ENCODE assay signal across 25 cellular contexts in the genomic region with DNA sequence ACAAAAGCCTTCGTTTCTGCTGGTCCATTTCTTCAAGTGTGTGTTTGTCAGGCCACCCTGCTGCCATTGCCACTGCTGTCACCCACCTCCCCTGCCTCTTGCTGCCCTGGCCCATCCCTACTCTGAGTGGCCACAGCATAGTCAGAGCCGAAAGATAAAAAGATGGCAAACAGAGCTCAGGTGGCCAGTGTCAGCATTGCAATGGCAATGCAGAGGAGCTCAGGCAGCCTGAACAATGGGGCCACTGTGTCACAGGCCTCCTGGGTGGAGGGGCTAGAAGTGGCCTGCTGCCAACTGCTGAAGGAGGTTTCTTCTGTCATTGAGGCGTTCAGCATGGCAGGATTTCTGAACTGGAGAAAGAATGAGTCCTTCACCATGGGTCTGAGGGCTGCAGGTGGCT.
DNase-seq lines count a peak whose midpoint lies in the region; ATAC-seq and TF ChIP-seq lines count a peak whose summit lies in the region.
"Had no signal": no experiment of that assay in that cellular context is flagged by ENCODE, and none has a peak within 500 bp of the region (broad histone marks: within the 10 kb centered on the region; RNA-seq: fewer than 3 reads in every experiment).

No MANE protein-coding gene starts in this region.

- no peak overlapping the region for H3K27ac ChIP-seq in body of pancreas
- H3K27ac ChIP-seq: coronary artery, WERI-Rb-1 had no signal

- H3K27ac Mint-ChIP-seq in T-cell = no peak overlapping the region
- H3K27ac Mint-ChIP-seq: activated naive CD8-positive, alpha-beta T cell treated with anti-CD3 and anti-CD28 coated beads, Interleukin-2, amount 50 U/mL, for 24 hours; mesothelial cell of epicardium; natural killer cell treated with Interleukin-12 subunit alpha and Interleukin-12 subunit beta and Interleukin-15 and Interleukin-18, amount 100 ng/mL, for 72 hours; stimulated activated memory B cell treated with anti-CD40 and anti-IgM and Interleukin-4, amounts not matched to agents 10 μg/mL and 1 μg/mL and 100 μg/mL, for 72 hours; T-helper 1 cell treated with Interleukin-12 subunit alpha and Interleukin-12 subunit beta and Interleukin-4 antibody, amounts not matched to agents 30 μg/mL and 1 μg/mL, for 36 hours had no signal

- no peaks in the 10 kb centered on the region for H3K36me3 ChIP-seq in body of pancreas (replicated peaks in 1 of 2; ENCODE audit: insufficient read depth in 1 of 2, low read depth in 2 of 2)
- H3K36me3 ChIP-seq: HAP-1, WERI-Rb-1 had no signal

- DNase-seq in NCI-H2196 (lab: John Stamatoyannopoulos, UW; ENCODE audit: unreplicated experiment) (peak; percentile 33), NCI-H2196 treated with DMSO at 0.1 percent for 48 hours (lab: John Stamatoyannopoulos, UW; ENCODE audit: unreplicated experiment) (no peak), NCI-H146 treated with DMSO at 0.1 percent for 48 hours (lab: John Stamatoyannopoulos, UW; ENCODE audit: unreplicated experiment) (peak; percentile 18), body of pancreas (no peak), retina (peak; percentile 42), T-cell (no peak), GF-D8 (lab: John Stamatoyannopoulos, UW) (no peak)
- no peak for DNase-seq in stimulated activated CD4-positive, alpha-beta T cell treated with anti-CD3 and anti-CD28 coated beads, Interleukin-4, amount 100 ng/mL, for 24 hours
- DNase-seq: ACHN; activated CD4-positive, alpha-beta T cell treated with anti-CD3 and anti-CD28 coated beads, Interleukin-2, amount 50 U/mL, for 48 hours; activated effector memory CD4-positive, alpha-beta T cell treated with Interleukin-2 at 50 U/mL for 16 hours; activated naive CD8-positive, alpha-beta T cell treated with anti-CD3 and anti-CD28 coated beads, Interleukin-2, amount 50 U/mL, for 24 hours; CD4-positive, CD25-positive, alpha-beta regulatory T cell; glutamatergic neuron; NCI-H1436 treated with DMSO at 0.1 percent for 48 hours; SHP77 treated with DMSO at 0.1 percent for 48 hours; WERI-Rb-1 had no signal

- no peak for TF ChIP-seq POLR2A in body of pancreas (IDR thresholded peaks at IDR 0.05)

- no peaks in the 10 kb centered on the region for H3K4me1 Mint-ChIP-seq in T-cell
- H3K4me1 Mint-ChIP-seq: activated naive CD8-positive, alpha-beta T cell treated with anti-CD3 and anti-CD28 coated beads, Interleukin-2, amount 50 U/mL, for 24 hours; CD4-positive, CD25-positive, alpha-beta regulatory T cell had no signal

- peak; percentile 18 for ATAC-seq in body of pancreas
- ATAC-seq in T-cell (replicated peaks in 1 of 4) = no peak
- ATAC-seq: activated naive CD8-positive, alpha-beta T cell treated with anti-CD3 and anti-CD28 coated beads, Interleukin-2, amount 50 U/mL, for 24 hours; left lobe of liver; natural killer cell treated with Interleukin-12 subunit alpha and Interleukin-12 subunit beta and Interleukin-15 and Interleukin-18, amount 100 ng/mL, for 72 hours; stimulated activated memory B cell treated with anti-CD40 and anti-IgM and Interleukin-4, amounts not matched to agents 10 μg/mL and 1 μg/mL and 100 μg/mL, for 72 hours had no signal

- no peak overlapping the region for H3K4me3 ChIP-seq in body of pancreas
- H3K4me3 ChIP-seq: coronary artery, HAP-1 had no signal

- 43 to 80% methylated on average over 2 to 3 of the region's 3 CpGs for WGBS in body of pancreas, 2 donors

- CTCF ChIA-PET in T-cell (lab: Charles Lee) = no interaction called here

- no peaks in the 10 kb centered on the region for H3K36me3 Mint-ChIP-seq in T-cell
- H3K36me3 Mint-ChIP-seq: brain; CD4-positive, CD25-positive, alpha-beta regulatory T cell; mesothelial cell of epicardium; natural killer cell treated with Interleukin-12 subunit alpha and Interleukin-12 subunit beta and Interleukin-15 and Interleukin-18, amount 100 ng/mL, for 72 hours; stimulated activated memory B cell treated with anti-CD40 and anti-IgM and Interleukin-4, amounts not matched to agents 10 μg/mL and 1 μg/mL and 100 μg/mL, for 72 hours had no signal

- intact Hi-C loops in body of pancreas (cut with DNase I) = no loop called here

- no peak overlapping the region for H3K4me3 Mint-ChIP-seq in T-cell
- H3K4me3 Mint-ChIP-seq: activated naive CD8-positive, alpha-beta T cell treated with anti-CD3 and anti-CD28 coated beads, Interleukin-2, amount 50 U/mL, for 24 hours; brain; CD4-positive, CD25-positive, alpha-beta regulatory T cell; mesothelial cell of epicardium; natural killer cell treated with Interleukin-12 subunit alpha and Interleukin-12 subunit beta and Interleukin-15 and Interleukin-18, amount 100 ng/mL, for 72 hours; stimulated activated memory B cell treated with anti-CD40 and anti-IgM and Interleukin-4, amounts not matched to agents 10 μg/mL and 1 μg/mL and 100 μg/mL, for 72 hours; T-helper 1 cell treated with Interleukin-12 subunit alpha and Interleukin-12 subunit beta and Interleukin-4 antibody, amounts not matched to agents 30 μg/mL and 1 μg/mL, for 36 hours had no signal

- peaks cover 0 to 4% of the 10 kb centered on the region in 2 donors for H3K27me3 Mint-ChIP-seq in T-cell
- H3K27me3 Mint-ChIP-seq: activated naive CD8-positive, alpha-beta T cell treated with anti-CD3 and anti-CD28 coated beads, Interleukin-2, amount 50 U/mL, for 24 hours; stimulated activated memory B cell treated with anti-CD40 and anti-IgM and Interleukin-4, amounts not matched to agents 10 μg/mL and 1 μg/mL and 100 μg/mL, for 72 hours had no signal

- TF ChIP-seq CTCF in body of pancreas (IDR thresholded peaks at IDR 0.05) = no peak

- peaks cover 9% of the 10 kb centered on the region for H3K4me1 ChIP-seq in body of pancreas
- H3K4me1 ChIP-seq: HAP-1 had no signal

- no peaks in the 10 kb centered on the region for H3K9me3 ChIP-seq in body of pancreas
- H3K9me3 ChIP-seq: HAP-1 had no signal

- H3K9me3 Mint-ChIP-seq in T-cell = no peaks in the 10 kb centered on the region
- H3K9me3 Mint-ChIP-seq: activated naive CD8-positive, alpha-beta T cell treated with anti-CD3 and anti-CD28 coated beads, Interleukin-2, amount 50 U/mL, for 24 hours; mesothelial cell of epicardium; natural killer cell treated with Interleukin-12 subunit alpha and Interleukin-12 subunit beta and Interleukin-15 and Interleukin-18, amount 100 ng/mL, for 72 hours; stimulated activated memory B cell treated with anti-CD40 and anti-IgM and Interleukin-4, amounts not matched to agents 10 μg/mL and 1 μg/mL and 100 μg/mL, for 72 hours; T-helper 1 cell treated with Interleukin-12 subunit alpha and Interleukin-12 subunit beta and Interleukin-4 antibody, amounts not matched to agents 30 μg/mL and 1 μg/mL, for 36 hours had no signal

- POLR2A ChIA-PET in T-cell (lab: Charles Lee) = no interaction called here

- no peaks in the 10 kb centered on the region for H3K27me3 ChIP-seq in body of pancreas

Comparison
In these comparisons a context has a peak if more than half of its experiments do, and no peak if none do; other contexts are left out.
1. DNase-seq: peak in NCI-H2196 (single experiment), NCI-H146 treated with DMSO at 0.1 percent for 48 hours (single experiment) and retina (single experiment); none in NCI-H2196 treated with DMSO at 0.1 percent for 48 hours (single experiment), body of pancreas (0 of 4), T-cell (0 of 34), GF-D8 (single experiment) and stimulated activated CD4-positive, alpha-beta T cell treated with anti-CD3 and anti-CD28 coated beads, Interleukin-4, amount 100 ng/mL, for 24 hours (single experiment).